1 cellular context compared by ENCODE assay signal in the genomic region with DNA sequence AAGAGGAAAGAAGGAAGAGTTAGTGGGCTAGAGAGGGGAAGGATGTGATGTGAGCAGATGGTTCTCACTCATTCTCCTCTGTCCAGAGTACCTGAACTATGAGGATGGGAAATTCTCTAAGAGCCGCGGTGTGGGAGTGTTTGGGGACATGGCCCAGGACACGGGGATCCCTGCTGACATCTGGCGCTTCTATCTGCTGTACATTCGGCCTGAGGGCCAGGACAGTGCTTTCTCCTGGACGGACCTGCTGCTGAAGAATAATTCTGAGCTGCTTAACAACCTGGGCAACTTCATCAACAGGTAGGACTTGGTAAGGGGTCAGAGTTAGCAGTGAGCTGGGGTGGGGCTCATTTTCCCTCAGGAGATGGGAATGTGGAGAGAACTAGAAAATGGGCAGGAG.
A peak's percentile ranks its signal among the peaks of the same experiment; 100 is the strongest.
TF ChIP-seq lines count a peak whose summit lies in the region.

No MANE protein-coding gene starts in this region.

TF ChIP-seq in K562, 482 proteins besides CTCF, POLR2A, EP300 and RAD21:
- TF ChIP-seq MED1 (CRISPR knock-in tag; IDR thresholded peaks at IDR 0.05; ENCODE audit: borderline replicate concordance) (no peak), ZZZ3 (IDR thresholded peaks at IDR 0.05) (no peak), GTF2F1 (IDR thresholded peaks at IDR 0.05; ENCODE audit: low read depth, low read length) (no peak), POLR2AphosphoS2 (IDR thresholded peaks at IDR 0.05; ENCODE audit: low read length) (peak; percentile 70; the same call in 1 of the 2 replicates), BDP1 (IDR thresholded peaks at IDR 0.05; ENCODE audit: insufficient read depth, insufficient read length) (no peak), ZNF41 (CRISPR knock-in tag; conservative IDR thresholded peaks at IDR 0.05) (no peak), ZNF785 (CRISPR knock-in tag; IDR thresholded peaks at IDR 0.05) (no peak), POLR2B (IDR thresholded peaks at IDR 0.05; ENCODE audit: low read depth, partially characterized antibody) (peak; percentile 20), POLR2H (tag; IDR thresholded peaks at IDR 0.05; ENCODE audit: low read depth) (0 out of 2 replicates have a peak, but pooled peaks have one; percentile 4), SMC3 (conservative IDR thresholded peaks at IDR 0.05; ENCODE audit: insufficient read depth, low read depth, low read length) (no peak), FOXJ2 (tag; IDR thresholded peaks at IDR 0.05) (no peak)
- TF ChIP-seq, protein P1, sequence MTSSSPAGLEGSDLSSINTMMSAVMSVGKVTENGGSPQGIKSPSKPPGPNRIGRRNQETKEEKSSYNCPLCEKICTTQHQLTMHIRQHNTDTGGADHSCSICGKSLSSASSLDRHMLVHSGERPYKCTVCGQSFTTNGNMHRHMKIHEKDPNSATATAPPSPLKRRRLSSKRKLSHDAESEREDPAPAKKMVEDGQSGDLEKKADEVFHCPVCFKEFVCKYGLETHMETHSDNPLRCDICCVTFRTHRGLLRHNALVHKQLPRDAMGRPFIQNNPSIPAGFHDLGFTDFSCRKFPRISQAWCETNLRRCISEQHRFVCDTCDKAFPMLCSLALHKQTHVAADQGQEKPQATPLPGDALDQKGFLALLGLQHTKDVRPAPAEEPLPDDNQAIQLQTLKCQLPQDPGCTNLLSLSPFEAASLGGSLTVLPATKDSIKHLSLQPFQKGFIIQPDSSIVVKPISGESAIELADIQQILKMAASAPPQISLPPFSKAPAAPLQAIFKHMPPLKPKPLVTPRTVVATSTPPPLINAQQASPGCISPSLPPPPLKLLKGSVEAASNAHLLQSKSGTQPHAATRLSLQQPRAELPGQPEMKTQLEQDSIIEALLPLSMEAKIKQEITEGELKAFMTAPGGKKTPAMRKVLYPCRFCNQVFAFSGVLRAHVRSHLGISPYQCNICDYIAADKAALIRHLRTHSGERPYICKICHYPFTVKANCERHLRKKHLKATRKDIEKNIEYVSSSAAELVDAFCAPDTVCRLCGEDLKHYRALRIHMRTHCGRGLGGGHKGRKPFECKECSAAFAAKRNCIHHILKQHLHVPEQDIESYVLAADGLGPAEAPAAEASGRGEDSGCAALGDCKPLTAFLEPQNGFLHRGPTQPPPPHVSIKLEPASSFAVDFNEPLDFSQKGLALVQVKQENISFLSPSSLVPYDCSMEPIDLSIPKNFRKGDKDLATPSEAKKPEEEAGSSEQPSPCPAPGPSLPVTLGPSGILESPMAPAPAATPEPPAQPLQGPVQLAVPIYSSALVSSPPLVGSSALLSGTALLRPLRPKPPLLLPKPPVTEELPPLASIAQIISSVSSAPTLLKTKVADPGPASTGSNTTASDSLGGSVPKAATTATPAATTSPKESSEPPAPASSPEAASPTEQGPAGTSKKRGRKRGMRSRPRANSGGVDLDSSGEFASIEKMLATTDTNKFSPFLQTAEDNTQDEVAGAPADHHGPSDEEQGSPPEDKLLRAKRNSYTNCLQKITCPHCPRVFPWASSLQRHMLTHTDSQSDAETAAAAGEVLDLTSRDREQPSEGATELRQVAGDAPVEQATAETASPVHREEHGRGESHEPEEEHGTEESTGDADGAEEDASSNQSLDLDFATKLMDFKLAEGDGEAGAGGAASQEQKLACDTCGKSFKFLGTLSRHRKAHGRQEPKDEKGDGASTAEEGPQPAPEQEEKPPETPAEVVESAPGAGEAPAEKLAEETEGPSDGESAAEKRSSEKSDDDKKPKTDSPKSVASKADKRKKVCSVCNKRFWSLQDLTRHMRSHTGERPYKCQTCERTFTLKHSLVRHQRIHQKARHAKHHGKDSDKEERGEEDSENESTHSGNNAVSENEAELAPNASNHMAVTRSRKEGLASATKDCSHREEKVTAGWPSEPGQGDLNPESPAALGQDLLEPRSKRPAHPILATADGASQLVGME (CRISPR knock-in tag; IDR thresholded peaks at IDR 0.05), result no peak
- TF ChIP-seq, protein P2, sequence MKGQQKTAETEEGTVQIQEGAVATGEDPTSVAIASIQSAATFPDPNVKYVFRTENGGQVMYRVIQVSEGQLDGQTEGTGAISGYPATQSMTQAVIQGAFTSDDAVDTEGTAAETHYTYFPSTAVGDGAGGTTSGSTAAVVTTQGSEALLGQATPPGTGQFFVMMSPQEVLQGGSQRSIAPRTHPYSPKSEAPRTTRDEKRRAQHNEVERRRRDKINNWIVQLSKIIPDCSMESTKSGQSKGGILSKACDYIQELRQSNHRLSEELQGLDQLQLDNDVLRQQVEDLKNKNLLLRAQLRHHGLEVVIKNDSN (CRISPR knock-in tag; IDR thresholded peaks at IDR 0.05), result no peak
- TF ChIP-seq, protein P3, sequence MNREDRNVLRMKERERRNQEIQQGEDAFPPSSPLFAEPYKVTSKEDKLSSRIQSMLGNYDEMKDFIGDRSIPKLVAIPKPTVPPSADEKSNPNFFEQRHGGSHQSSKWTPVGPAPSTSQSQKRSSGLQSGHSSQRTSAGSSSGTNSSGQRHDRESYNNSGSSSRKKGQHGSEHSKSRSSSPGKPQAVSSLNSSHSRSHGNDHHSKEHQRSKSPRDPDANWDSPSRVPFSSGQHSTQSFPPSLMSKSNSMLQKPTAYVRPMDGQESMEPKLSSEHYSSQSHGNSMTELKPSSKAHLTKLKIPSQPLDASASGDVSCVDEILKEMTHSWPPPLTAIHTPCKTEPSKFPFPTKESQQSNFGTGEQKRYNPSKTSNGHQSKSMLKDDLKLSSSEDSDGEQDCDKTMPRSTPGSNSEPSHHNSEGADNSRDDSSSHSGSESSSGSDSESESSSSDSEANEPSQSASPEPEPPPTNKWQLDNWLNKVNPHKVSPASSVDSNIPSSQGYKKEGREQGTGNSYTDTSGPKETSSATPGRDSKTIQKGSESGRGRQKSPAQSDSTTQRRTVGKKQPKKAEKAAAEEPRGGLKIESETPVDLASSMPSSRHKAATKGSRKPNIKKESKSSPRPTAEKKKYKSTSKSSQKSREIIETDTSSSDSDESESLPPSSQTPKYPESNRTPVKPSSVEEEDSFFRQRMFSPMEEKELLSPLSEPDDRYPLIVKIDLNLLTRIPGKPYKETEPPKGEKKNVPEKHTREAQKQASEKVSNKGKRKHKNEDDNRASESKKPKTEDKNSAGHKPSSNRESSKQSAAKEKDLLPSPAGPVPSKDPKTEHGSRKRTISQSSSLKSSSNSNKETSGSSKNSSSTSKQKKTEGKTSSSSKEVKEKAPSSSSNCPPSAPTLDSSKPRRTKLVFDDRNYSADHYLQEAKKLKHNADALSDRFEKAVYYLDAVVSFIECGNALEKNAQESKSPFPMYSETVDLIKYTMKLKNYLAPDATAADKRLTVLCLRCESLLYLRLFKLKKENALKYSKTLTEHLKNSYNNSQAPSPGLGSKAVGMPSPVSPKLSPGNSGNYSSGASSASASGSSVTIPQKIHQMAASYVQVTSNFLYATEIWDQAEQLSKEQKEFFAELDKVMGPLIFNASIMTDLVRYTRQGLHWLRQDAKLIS (CRISPR knock-in tag; IDR thresholded peaks at IDR 0.05), result 0 out of 2 replicates have a peak, but pooled peaks have one; percentile 27
- TF ChIP-seq, protein P4, sequence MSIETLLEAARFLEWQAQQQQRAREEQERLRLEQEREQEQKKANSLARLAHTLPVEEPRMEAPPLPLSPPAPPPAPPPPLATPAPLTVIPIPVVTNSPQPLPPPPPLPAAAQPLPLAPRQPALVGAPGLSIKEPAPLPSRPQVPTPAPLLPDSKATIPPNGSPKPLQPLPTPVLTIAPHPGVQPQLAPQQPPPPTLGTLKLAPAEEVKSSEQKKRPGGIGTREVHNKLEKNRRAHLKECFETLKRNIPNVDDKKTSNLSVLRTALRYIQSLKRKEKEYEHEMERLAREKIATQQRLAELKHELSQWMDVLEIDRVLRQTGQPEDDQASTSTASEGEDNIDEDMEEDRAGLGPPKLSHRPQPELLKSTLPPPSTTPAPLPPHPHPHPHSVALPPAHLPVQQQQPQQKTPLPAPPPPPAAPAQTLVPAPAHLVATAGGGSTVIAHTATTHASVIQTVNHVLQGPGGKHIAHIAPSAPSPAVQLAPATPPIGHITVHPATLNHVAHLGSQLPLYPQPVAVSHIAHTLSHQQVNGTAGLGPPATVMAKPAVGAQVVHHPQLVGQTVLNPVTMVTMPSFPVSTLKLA (conservative IDR thresholded peaks at IDR 0.05), result no peak
- TF ChIP-seq, protein P5, sequence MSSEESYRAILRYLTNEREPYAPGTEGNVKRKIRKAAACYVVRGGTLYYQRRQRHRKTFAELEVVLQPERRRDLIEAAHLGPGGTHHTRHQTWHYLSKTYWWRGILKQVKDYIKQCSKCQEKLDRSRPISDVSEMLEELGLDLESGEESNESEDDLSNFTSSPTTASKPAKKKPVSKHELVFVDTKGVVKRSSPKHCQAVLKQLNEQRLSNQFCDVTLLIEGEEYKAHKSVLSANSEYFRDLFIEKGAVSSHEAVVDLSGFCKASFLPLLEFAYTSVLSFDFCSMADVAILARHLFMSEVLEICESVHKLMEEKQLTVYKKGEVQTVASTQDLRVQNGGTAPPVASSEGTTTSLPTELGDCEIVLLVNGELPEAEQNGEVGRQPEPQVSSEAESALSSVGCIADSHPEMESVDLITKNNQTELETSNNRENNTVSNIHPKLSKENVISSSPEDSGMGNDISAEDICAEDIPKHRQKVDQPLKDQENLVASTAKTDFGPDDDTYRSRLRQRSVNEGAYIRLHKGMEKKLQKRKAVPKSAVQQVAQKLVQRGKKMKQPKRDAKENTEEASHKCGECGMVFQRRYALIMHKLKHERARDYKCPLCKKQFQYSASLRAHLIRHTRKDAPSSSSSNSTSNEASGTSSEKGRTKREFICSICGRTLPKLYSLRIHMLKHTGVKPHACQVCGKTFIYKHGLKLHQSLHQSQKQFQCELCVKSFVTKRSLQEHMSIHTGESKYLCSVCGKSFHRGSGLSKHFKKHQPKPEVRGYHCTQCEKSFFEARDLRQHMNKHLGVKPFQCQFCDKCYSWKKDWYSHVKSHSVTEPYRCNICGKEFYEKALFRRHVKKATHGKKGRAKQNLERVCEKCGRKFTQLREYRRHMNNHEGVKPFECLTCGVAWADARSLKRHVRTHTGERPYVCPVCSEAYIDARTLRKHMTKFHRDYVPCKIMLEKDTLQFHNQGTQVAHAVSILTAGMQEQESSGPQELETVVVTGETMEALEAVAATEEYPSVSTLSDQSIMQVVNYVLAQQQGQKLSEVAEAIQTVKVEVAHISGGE (CRISPR knock-in tag; IDR thresholded peaks at IDR 0.05), result no peak
- TF ChIP-seq, protein P6, sequence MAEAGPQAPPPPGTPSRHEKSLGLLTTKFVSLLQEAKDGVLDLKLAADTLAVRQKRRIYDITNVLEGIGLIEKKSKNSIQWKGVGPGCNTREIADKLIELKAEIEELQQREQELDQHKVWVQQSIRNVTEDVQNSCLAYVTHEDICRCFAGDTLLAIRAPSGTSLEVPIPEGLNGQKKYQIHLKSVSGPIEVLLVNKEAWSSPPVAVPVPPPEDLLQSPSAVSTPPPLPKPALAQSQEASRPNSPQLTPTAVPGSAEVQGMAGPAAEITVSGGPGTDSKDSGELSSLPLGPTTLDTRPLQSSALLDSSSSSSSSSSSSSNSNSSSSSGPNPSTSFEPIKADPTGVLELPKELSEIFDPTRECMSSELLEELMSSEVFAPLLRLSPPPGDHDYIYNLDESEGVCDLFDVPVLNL (CRISPR knock-in tag; IDR thresholded peaks at IDR 0.05; ENCODE audit: low read depth), result no peak
TF ChIP-seq in K562: peak in this region for 4.
